23 cellular contexts compared by ENCODE assay signal in the genomic region with DNA sequence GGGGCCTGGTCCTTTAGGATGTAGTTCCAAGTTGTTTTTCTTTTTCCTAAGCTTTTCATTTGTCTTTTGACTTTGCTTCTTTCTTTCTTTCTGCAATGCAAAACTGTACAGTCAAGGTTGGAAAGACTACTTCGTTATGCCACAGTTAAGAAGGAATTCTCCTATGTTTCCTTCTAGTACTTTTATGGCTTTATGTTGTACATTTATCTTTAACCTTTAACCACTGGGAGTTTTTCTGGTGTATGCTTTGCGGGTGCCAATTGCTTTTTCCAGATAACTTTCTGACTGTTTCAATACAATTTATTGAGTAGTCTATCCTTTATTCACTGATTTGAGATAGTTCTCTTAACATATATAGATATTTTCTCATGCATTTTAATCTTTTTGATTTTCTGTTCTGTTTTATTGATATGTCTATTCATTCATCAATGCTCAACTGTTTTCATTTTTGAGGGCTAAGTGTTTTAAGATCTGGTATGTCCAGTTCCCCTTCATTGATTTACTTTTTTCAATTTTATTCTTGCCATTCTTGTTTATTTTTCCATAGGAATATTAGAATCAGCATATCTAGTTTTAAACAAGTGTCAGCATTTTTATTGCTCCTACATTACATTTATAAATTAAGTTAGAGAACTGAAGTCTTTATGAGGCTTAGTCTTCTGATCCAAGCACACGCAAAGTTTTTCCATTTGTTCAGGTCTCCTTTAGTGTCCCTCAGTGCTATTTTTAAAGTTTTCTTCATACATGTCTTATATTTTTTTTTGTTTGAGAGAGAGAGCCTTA. TPM values are rescaled to one million over a fixed set of nuclear protein-coding genes. Genes with fewer than 3 reads are reported as not detected.
A peak's percentile ranks its signal among the peaks of the same experiment; 100 is the strongest.
DNase-seq lines count a peak whose midpoint lies in the region; ATAC-seq, FAIRE-seq and TF ChIP-seq lines count a peak whose summit lies in the region.
"Had no signal": no experiment of that assay in that cellular context is flagged by ENCODE, and none has a peak within 500 bp of the region (broad histone marks: within the 10 kb centered on the region; RNA-seq: fewer than 3 reads in every experiment).

No MANE protein-coding gene starts in this region.

- H3K27me3 Mint-ChIP-seq in naive thymus-derived CD4-positive, alpha-beta T cell: peaks cover 0 to 3% (median 0%) of the 10 kb centered on the region in 5 donors
- H3K27me3 Mint-ChIP-seq: CD4-positive, CD25-positive, alpha-beta regulatory T cell had no signal

- H3K36me3 Mint-ChIP-seq in naive thymus-derived CD4-positive, alpha-beta T cell: peaks cover 0 to 10% (median 6%) of the 10 kb centered on the region in 5 donors
- H3K36me3 Mint-ChIP-seq: CD4-positive, CD25-positive, alpha-beta regulatory T cell had no signal

- no peak overlapping the region for H4K5ac ChIP-seq in IMR-90 (ENCODE audit: low read depth, low read length)

- H4K20me1 ChIP-seq in IMR-90 (ENCODE audit: insufficient read depth, low read length): no peaks in the 10 kb centered on the region
- no peaks in the 10 kb centered on the region for H4K20me1 ChIP-seq in K562 (replicated peaks; ENCODE audit: control insufficient read depth, insufficient read depth, low read length)
- no peaks in the 10 kb centered on the region for H4K20me1 ChIP-seq in hepatocyte (ENCODE audit: insufficient read depth, poor library complexity, severe bottlenecking)
- H4K20me1 ChIP-seq: BLaER1 had no signal

- H3K14ac ChIP-seq in IMR-90 (replicated peaks; ENCODE audit: low read depth, low read length): no peak overlapping the region

- H3K36me3 ChIP-seq in IMR-90 (ENCODE audit: control insufficient read depth, insufficient read depth, low read length) (no peaks in the 10 kb centered on the region), K562 (ENCODE audit: control insufficient read depth, insufficient read depth, low read length) (no peaks in the 10 kb centered on the region), mucosa of descending colon (ENCODE audit: low read depth) (no peaks in the 10 kb centered on the region), transverse colon (no peaks in the 10 kb centered on the region), hepatocyte (replicated peaks; ENCODE audit: insufficient read depth, low read depth) (no peaks in the 10 kb centered on the region)
- no peaks in the 10 kb centered on the region for H3K36me3 ChIP-seq in naive thymus-derived CD4-positive, alpha-beta T cell (ENCODE audit: control insufficient read depth in 2 of 3, insufficient read depth in 3 of 3, low read length in 3 of 3)
- H3K36me3 ChIP-seq: BLaER1 had no signal

- no peak overlapping the region for H3K4me3 Mint-ChIP-seq in naive thymus-derived CD4-positive, alpha-beta T cell
- H3K4me3 Mint-ChIP-seq: B cell; CD4-positive, CD25-positive, alpha-beta regulatory T cell; CD8-positive, alpha-beta T cell had no signal

- CTCF ChIA-PET in IMR-90 (lab: Yijun Ruan, JAX) (no interaction called here), K562 (lab: Yijun Ruan, JAX; ENCODE audit: low intra/inter-chr PET ratio) (no interaction called here)
- CTCF ChIA-PET in naive thymus-derived CD4-positive, alpha-beta T cell (lab: Charles Lee): no interaction called here

- no peak for FAIRE-seq in K562 (lab: Jason Lieb, UNC)
- FAIRE-seq: D721Med, GM12878, GM19239, H1 had no signal

- in situ Hi-C loops in IMR-90 (cut with MboI; ENCODE audit: low sequenced_read_pairs) (no loop called here), K562 (cut with MboI) (no loop called here), transverse colon (cut with MboI; ENCODE audit: low pct_ligation_motif_present in 1 of 4, low pct_unique_long_range_greater_than_20kb in 1 of 4, low sequenced_read_pairs in 3 of 4) (no loop called here)

- no peaks in the 10 kb centered on the region for H3K79me2 ChIP-seq in K562 (ENCODE audit: control insufficient read depth, insufficient read depth, low read length)
- H3K79me2 ChIP-seq in hepatocyte: no peaks in the 10 kb centered on the region

- no peaks in the 10 kb centered on the region for H3K4me1 Mint-ChIP-seq in naive thymus-derived CD4-positive, alpha-beta T cell
- H3K4me1 Mint-ChIP-seq: B cell; CD4-positive, CD25-positive, alpha-beta regulatory T cell had no signal

- H3K4me3 ChIP-seq in IMR-90 (ENCODE audit: insufficient read depth, low read depth, low read length) (no peak overlapping the region), K562 (no peak overlapping the region), mucosa of descending colon (no peak overlapping the region), transverse colon (no peak overlapping the region), hepatocyte (no peak overlapping the region)
- no peak overlapping the region for H3K4me3 ChIP-seq in naive thymus-derived CD4-positive, alpha-beta T cell (ENCODE audit: low read length)
- H3K4me3 ChIP-seq: BLaER1, GM12878, GM23248 had no signal

- dilution Hi-C loops in IMR-90 (cut with HindIII; ENCODE audit: low sequenced_read_pairs, unreplicated experiment): no loop called here

- no peaks in the 10 kb centered on the region for H3K4me1 ChIP-seq in IMR-90 (ENCODE audit: control insufficient read depth, insufficient read depth, low read length)
- no peaks in the 10 kb centered on the region for H3K4me1 ChIP-seq in K562 (replicated peaks in 1 of 2; ENCODE audit: control insufficient read depth in 2 of 2, insufficient read depth in 2 of 2, low read length in 2 of 2)
- peaks cover 15% of the 10 kb centered on the region for H3K4me1 ChIP-seq in mucosa of descending colon (ENCODE audit: low read depth)
- peaks cover 0 to 17% (median 3%) of the 10 kb centered on the region in 4 donors for H3K4me1 ChIP-seq in transverse colon
- H3K4me1 ChIP-seq in naive thymus-derived CD4-positive, alpha-beta T cell (ENCODE audit: control insufficient read depth in 2 of 2, insufficient read depth in 2 of 2, low read length in 2 of 2): no peaks in the 10 kb centered on the region
- no peaks in the 10 kb centered on the region for H3K4me1 ChIP-seq in hepatocyte (ENCODE audit: insufficient read depth)
- H3K4me1 ChIP-seq: BLaER1 had no signal

- no peak overlapping the region for H3K27ac ChIP-seq in IMR-90 (ENCODE audit: insufficient read depth, low read length)
- no peak overlapping the region for H3K27ac ChIP-seq in K562 (ENCODE audit: extremely low read depth, low read depth, low read length)
- H3K27ac ChIP-seq in transverse colon: peak overlapping the region; percentile 5 to 55 (median 44)
- H3K27ac ChIP-seq in naive thymus-derived CD4-positive, alpha-beta T cell (ENCODE audit: low read depth, low read length): no peak overlapping the region
- no peak overlapping the region for H3K27ac ChIP-seq in hepatocyte
- H3K27ac ChIP-seq: BLaER1, C4-2B, GM23248 had no signal

- no peak overlapping the region for H2BK20ac ChIP-seq in IMR-90 (ENCODE audit: low read depth, low read length)

- H2BK5ac ChIP-seq in IMR-90 (ENCODE audit: low read depth, low read length, poor library complexity, severe bottlenecking): no peak overlapping the region

- no peak overlapping the region for H4K91ac ChIP-seq in IMR-90 (ENCODE audit: insufficient read depth, low read depth, low read length)

- H3K9me1 ChIP-seq in IMR-90 (ENCODE audit: insufficient read depth, low read length) (no peaks in the 10 kb centered on the region), K562 (ENCODE audit: control insufficient read depth, insufficient read depth, low read length) (no peaks in the 10 kb centered on the region)

- ATAC-seq in IMR-90 (ENCODE audit: low read depth) (no peak), K562 (no peak), mucosa of descending colon (peak; percentile 87), HG03442 (IDR thresholded peaks at IDR 0.05; ENCODE audit: unreplicated experiment) (no peak)
- no peak for ATAC-seq in naive thymus-derived CD4-positive, alpha-beta T cell
- ATAC-seq: CD8-positive, alpha-beta T cell; GM12878 had no signal

- WGBS in IMR-90 (ENCODE audit: extremely low coverage in 2 of 2, insufficient read length in 1 of 2), 2 experiments: no CpG with 5 or more reads among the region's 3 CpGs
- WGBS in K562 (ENCODE audit: insufficient coverage, low coverage, missing lambda C conversion rate): 13% methylated on average over 3 of the region's 3 CpGs
- 56 to 72% methylated on average over 3 of the region's 3 CpGs for WGBS in transverse colon (ENCODE audit: low coverage in 1 of 2), 2 donors
- 64% methylated on average over 3 of the region's 3 CpGs for WGBS in hepatocyte (ENCODE audit: low lambda C conversion rate, missing lambda C conversion rate)

- no peak for TF ChIP-seq POLR2A in IMR-90 (IDR thresholded peaks at IDR 0.05; ENCODE audit: low read depth, low read length)
- TF ChIP-seq POLR2A in K562 (conservative IDR thresholded peaks at IDR 0.05): no peak
- no peak for TF ChIP-seq POLR2A in transverse colon (IDR thresholded peaks at IDR 0.05)

- H3K9me3 Mint-ChIP-seq in naive thymus-derived CD4-positive, alpha-beta T cell: peaks cover 0 to 26% (median 16%) of the 10 kb centered on the region in 11 donors

- TF ChIP-seq EP300 in K562 (IDR thresholded peaks at IDR 0.05; ENCODE audit: low read length): no peak
- TF ChIP-seq EP300 in transverse colon (IDR thresholded peaks at IDR 0.05; ENCODE audit: low read depth): no peak

- no peak overlapping the region for H3K4ac ChIP-seq in IMR-90 (ENCODE audit: low read depth, low read length)

- H3K79me1 ChIP-seq in IMR-90 (ENCODE audit: low read depth in 1 of 2, low read length in 2 of 2): no peaks in the 10 kb centered on the region

- H4K8ac ChIP-seq in IMR-90 (ENCODE audit: low read depth in 2 of 2, low read length in 2 of 2): no peak overlapping the region

- H3K18ac ChIP-seq in IMR-90 (ENCODE audit: low read depth, low read length): no peak overlapping the region

- H3K4me2 ChIP-seq in IMR-90 (ENCODE audit: low read depth, low read length) (no peak overlapping the region), K562 (ENCODE audit: insufficient read depth, low read length) (no peak overlapping the region), hepatocyte (no peak overlapping the region)
- H3K4me2 ChIP-seq: BLaER1 had no signal

- no peak overlapping the region for H2AK9ac ChIP-seq in IMR-90 (replicated peaks; ENCODE audit: low read depth, low read length, poor library complexity)

- peaks cover 6% of the 10 kb centered on the region for H3K27me3 ChIP-seq in IMR-90 (ENCODE audit: control insufficient read depth, insufficient read depth, low read length)
- H3K27me3 ChIP-seq in K562 (ENCODE audit: control insufficient read depth in 2 of 2, insufficient read depth in 2 of 2, low read length in 2 of 2): no peaks in the 10 kb centered on the region
- H3K27me3 ChIP-seq in transverse colon: no peaks in the 10 kb centered on the region
- no peaks in the 10 kb centered on the region for H3K27me3 ChIP-seq in naive thymus-derived CD4-positive, alpha-beta T cell (ENCODE audit: control insufficient read depth in 2 of 2, insufficient read depth in 2 of 2, low read length in 2 of 2)
- no peaks in the 10 kb centered on the region for H3K27me3 ChIP-seq in hepatocyte
- H3K27me3 ChIP-seq: BLaER1 had no signal

- H3K9me3 ChIP-seq in IMR-90 (ENCODE audit: control insufficient read depth, insufficient read depth, low read length): peaks cover 5% of the 10 kb centered on the region
- H3K9me3 ChIP-seq in K562 (replicated peaks; ENCODE audit: control insufficient read depth, insufficient read depth, low read depth, low read length): peaks cover 1% of the 10 kb centered on the region; the same call in 1 of the 2 replicates
- peaks cover 8% of the 10 kb centered on the region for H3K9me3 ChIP-seq in mucosa of descending colon
- peaks cover 11 to 16% of the 10 kb centered on the region in 2 donors for H3K9me3 ChIP-seq in transverse colon
- peaks cover 0 to 4% (median 0%) of the 10 kb centered on the region in 3 experiments for H3K9me3 ChIP-seq in naive thymus-derived CD4-positive, alpha-beta T cell (ENCODE audit: control insufficient read depth in 2 of 3, low read length in 3 of 3)
- peaks cover 5% of the 10 kb centered on the region for H3K9me3 ChIP-seq in hepatocyte (ENCODE audit: low read depth)

- H3K9me2 ChIP-seq in hepatocyte (replicated peaks; ENCODE audit: insufficient read depth): no peaks in the 10 kb centered on the region

- POLR2A ChIA-PET in IMR-90 (lab: Charles Lee; ENCODE audit: unreplicated experiment) (no interaction called here), K562 (lab: Yijun Ruan, JAX) (no interaction called here)
- POLR2A ChIA-PET in naive thymus-derived CD4-positive, alpha-beta T cell (lab: Charles Lee): no interaction called here

- no peak for DNase-seq in IMR-90
- DNase-seq in K562 (ENCODE audit: extremely low read depth in 1 of 4, low spot score in 3 of 4): no peak
- DNase-seq in mucosa of descending colon: no peak
- no peak for DNase-seq in transverse colon
- DNase-seq in naive thymus-derived CD4-positive, alpha-beta T cell: no peak
- DNase-seq in hepatocyte (ENCODE audit: low spot score): no peak
- DNase-seq: CD4-positive, CD25-positive, alpha-beta regulatory T cell; CD8-positive, alpha-beta T cell; DMS 273 treated with DMSO at 0.1 percent for 48 hours; DMS79; EL; GDM1; GM23248; H7; HCEC 1CT had no signal

- no peak overlapping the region for H3K56ac ChIP-seq in IMR-90 (ENCODE audit: extremely low read depth, insufficient read depth, low read length)

- H2BK120ac ChIP-seq in IMR-90 (ENCODE audit: low read depth, low read length): no peak overlapping the region

- H2AFZ ChIP-seq in IMR-90 (replicated peaks; ENCODE audit: low read length, poor library complexity) (no peak overlapping the region), K562 (ENCODE audit: low read depth, low read length) (no peak overlapping the region), hepatocyte (no peak overlapping the region)
- H2AFZ ChIP-seq: GM23248 had no signal

- no peak overlapping the region for H2AK5ac ChIP-seq in IMR-90 (ENCODE audit: low read depth, low read length)

- no peak overlapping the region for H2BK15ac ChIP-seq in IMR-90 (ENCODE audit: low read depth, low read length)

- H3K27ac Mint-ChIP-seq in naive thymus-derived CD4-positive, alpha-beta T cell: peak overlapping the region in 1 of 9 donors; percentile 10
- H3K27ac Mint-ChIP-seq: B cell; CD4-positive, CD25-positive, alpha-beta regulatory T cell; CD8-positive, alpha-beta T cell had no signal

- H3K9ac ChIP-seq in IMR-90 (ENCODE audit: low read depth, low read length): no peak overlapping the region
- H3K9ac ChIP-seq in K562 (ENCODE audit: insufficient read depth in 1 of 2, low read depth in 2 of 2, low read length in 2 of 2): no peak overlapping the region
- H3K9ac ChIP-seq: BLaER1, GM23248 had no signal

- no peak overlapping the region for H3K23ac ChIP-seq in IMR-90 (ENCODE audit: low read depth, low read length)

- TF ChIP-seq RAD21 in IMR-90 (IDR thresholded peaks at IDR 0.05; ENCODE audit: low read length): no peak
- no peak for TF ChIP-seq RAD21 in K562 (CRISPR knock-in tag; conservative IDR thresholded peaks at IDR 0.05 in 1 of 2, IDR thresholded peaks at IDR 0.05 in 1 of 2)

- intact Hi-C loops in IMR-90 (cut with micrococcal nuclease) (no loop called here), K562 (cut with micrococcal nuclease) (no loop called here), mucosa of descending colon (cut with DNase I, micrococcal nuclease) (no loop called here), transverse colon (cut with DNase I; ENCODE audit: low total_unique reads) (no loop called here)
- intact Hi-C loops in naive thymus-derived CD4-positive, alpha-beta T cell (cut with micrococcal nuclease): no loop called here

- TF ChIP-seq CTCF in IMR-90 (conservative IDR thresholded peaks at IDR 0.05; ENCODE audit: low read depth, low read length): no peak
- TF ChIP-seq CTCF in K562 (IDR thresholded peaks at IDR 0.05 in 2 of 3, conservative IDR thresholded peaks at IDR 0.05 in 1 of 3; ENCODE audit: insufficient read depth in 2 of 3, low read depth in 1 of 3, low read length in 3 of 3): no peak
- TF ChIP-seq CTCF in mucosa of descending colon (IDR thresholded peaks at IDR 0.05): no peak
- TF ChIP-seq CTCF in transverse colon (IDR thresholded peaks at IDR 0.05): no peak
- no peak for TF ChIP-seq CTCF in hepatocyte (IDR thresholded peaks at IDR 0.05; ENCODE audit: poor library complexity)

- no TSS peak for BruUV-seq in IMR-90 (replicated peaks; lab: Mats Ljungman, UMichigan)
- BruUV-seq in K562 (replicated peaks; lab: Mats Ljungman, UMichigan): no TSS peak

RNA-seq across cellular contexts. Expression of gene COX7A2L, which starts 49.9 kb away (rescaled TPM):
- 123 and 192 TPM in 2 replicates for total RNA-seq in IMR-90 (2012; rRNA removed)
- polyA plus RNA-seq in IMR-90 (2012; rRNA removed): 97.5 and 132 TPM in 2 replicates
- polyA plus RNA-seq in IMR-90 (2012; cell fraction: cytosol; rRNA removed): 77.9 and 131 TPM in 2 replicates
- polyA plus RNA-seq in IMR-90 (2012; cell fraction: nucleus; rRNA removed; ENCODE audit: low replicate concordance): 18.4 and 53.3 TPM in 2 replicates
- total RNA-seq in K562 (2011; cell fraction: chromatin; rRNA removed; ENCODE audit: low replicate concordance): 27.4 and 46.0 TPM in 2 replicates
- total RNA-seq in K562 (2011; cell fraction: nucleolus; rRNA removed): 25.0 and 27.9 TPM in 2 replicates
- total RNA-seq in K562 (2011; cell fraction: nucleoplasm; rRNA removed): 63.9 and 106 TPM in 2 replicates
- 106 and 118 TPM in 2 replicates for total RNA-seq in K562 (2014; rRNA removed)
- 166 and 174 TPM in 2 replicates for total RNA-seq in K562 (2014; rRNA removed; fragmentation: Illumina TruSeq; extraction: Trizol)
- 132 and 142 TPM in 2 replicates for total RNA-seq in K562 (2015; rRNA removed; fragmentation: Illumina TruSeq; extraction: Trizol)
- total RNA-seq in K562 (2021): 107 and 122 TPM in 2 replicates
- 163 TPM in 2 replicates for polyA plus RNA-seq in K562 (2011; rRNA removed)
- 72.4 and 141 TPM in 2 replicates for polyA plus RNA-seq in K562 (2011; cell fraction: cytosol; rRNA removed)
- 32.2 and 59.7 TPM in 2 replicates for polyA plus RNA-seq in K562 (2011; cell fraction: nucleus; rRNA removed)
- polyA plus RNA-seq in K562 (2012): 135 and 320 TPM in 2 replicates
- 177 TPM in 2 replicates for polyA plus RNA-seq in K562 (2014; fragmentation: Illumina TruSeq; extraction: Trizol)
- polyA plus RNA-seq in K562 (2014; fragmentation: Nextera tagmentation; extraction: Ambion mirVana): 100 to 1,000 TPM; 366 to 481 TPM
- polyA plus RNA-seq in K562 (2014; rRNA removed): 143 TPM in 2 replicates
- polyA minus RNA-seq in K562 (2011; rRNA and poly(A)+ RNA removed): 72.0 and 91.7 TPM in 2 replicates
- polyA minus RNA-seq in K562 (2011; cell fraction: cytosol; rRNA and poly(A)+ RNA removed): 28.1 and 34.2 TPM in 2 replicates
- polyA minus RNA-seq in K562 (2011; cell fraction: nucleus; rRNA and poly(A)+ RNA removed): 14.1 and 23.3 TPM in 2 replicates
- total RNA-seq in mucosa of descending colon: 100 to 1,000 TPM in 2 of 3 donors, 10 to 100 TPM in 1; 87.0 to 113 (median 108) TPM
- 100 to 1,000 TPM in 3 of 4 donors, 10 to 100 TPM in 1; 12.3 to 180 (median 152) TPM for total RNA-seq in transverse colon
- 10 to 100 TPM; 57.3 to 87.7 (median 81.5) TPM for total RNA-seq in naive thymus-derived CD4-positive, alpha-beta T cell
- 100 to 1,000 TPM; 137 to 204 TPM for polyA plus RNA-seq in naive thymus-derived CD4-positive, alpha-beta T cell
- total RNA-seq in hepatocyte: 247 and 252 TPM in 2 replicates
- polyA plus RNA-seq in hepatocyte: 130 and 134 TPM in 2 replicates

Comparison
In these comparisons a context has a peak if more than half of its experiments do, and no peak if none do; other contexts are left out.
1. H3K27ac ChIP-seq: peak in transverse colon (4 of 4); none in IMR-90 (single experiment), K562 (single experiment), naive thymus-derived CD4-positive, alpha-beta T cell (single experiment) and hepatocyte (single experiment).